Comparison of ENCODE assay signal across 8 cellular contexts in genomic region chrX:41009816-41010187, GRCh38.
DNase-seq lines count a peak whose midpoint lies in the region; ATAC-seq and TF ChIP-seq lines count a peak whose summit lies in the region.
"Had no signal": no experiment of that assay in that cellular context is flagged by ENCODE, and none has a peak within 500 bp of the region (broad histone marks: within the 10 kb centered on the region; RNA-seq: fewer than 3 reads in every experiment).

No MANE protein-coding gene starts in this region.

- in situ Hi-C loops in IMR-90 (cut with MboI; ENCODE audit: low sequenced_read_pairs) = no loop called here

- no peak for TF ChIP-seq POLR2A in IMR-90 (IDR thresholded peaks at IDR 0.05; ENCODE audit: low read depth, low read length)

- H2BK5ac ChIP-seq in IMR-90 (ENCODE audit: low read depth, low read length, poor library complexity, severe bottlenecking) = peak overlapping the region; percentile 43

- 0 out of 2 replicates have a peak, but pooled peaks cover 2% of the 10 kb centered on the region for H3K9me1 ChIP-seq in IMR-90 (ENCODE audit: insufficient read depth, low read length)

- peak overlapping the region; percentile 81 for H3K4ac ChIP-seq in IMR-90 (ENCODE audit: low read depth, low read length)

- peak overlapping the region; percentile 47 for H4K5ac ChIP-seq in IMR-90 (ENCODE audit: low read depth, low read length)

- peak overlapping the region; percentile 46; the same call in 1 of the 2 replicates for H2BK20ac ChIP-seq in IMR-90 (ENCODE audit: low read depth, low read length)

- no peak for TF ChIP-seq RAD21 in IMR-90 (IDR thresholded peaks at IDR 0.05; ENCODE audit: low read length)

- H3K27me3 ChIP-seq in IMR-90 (ENCODE audit: control insufficient read depth, insufficient read depth, low read length) (peaks cover 2% of the 10 kb centered on the region; the same call in 1 of the 2 replicates), iPS-20b (ENCODE audit: insufficient read depth, low read length) (no peaks in the 10 kb centered on the region)

- H4K8ac ChIP-seq in IMR-90 (ENCODE audit: low read depth in 2 of 2, low read length in 2 of 2) = peak overlapping the region; percentile 53 to 97

- peak overlapping the region; percentile 60; the same call in 1 of the 2 replicates for H2BK120ac ChIP-seq in IMR-90 (ENCODE audit: low read depth, low read length)

- dilution Hi-C loops in IMR-90 (cut with HindIII; ENCODE audit: low sequenced_read_pairs, unreplicated experiment) = no loop called here

- no peaks in the 10 kb centered on the region for H3K27me3 Mint-ChIP-seq in activated naive CD8-positive, alpha-beta T cell
- H3K27me3 Mint-ChIP-seq in stimulated activated naive CD8-positive, alpha-beta T cell treated with anti-CD3 and anti-CD28 coated beads, Interleukin-15, amount 100 ng/mL, for 72 hours = no peaks in the 10 kb centered on the region

- no peaks in the 10 kb centered on the region for H3K36me3 ChIP-seq in IMR-90 (ENCODE audit: control insufficient read depth, insufficient read depth, low read length)
- H3K36me3 ChIP-seq in iPS-20b (ENCODE audit: insufficient read depth, low read depth, low read length) = no peaks in the 10 kb centered on the region

- H3K27ac ChIP-seq in IMR-90 (ENCODE audit: insufficient read depth, low read length) (peak overlapping the region; percentile 68), iPS-20b (ENCODE audit: low read length) (peak overlapping the region; percentile 24)

- no TSS peak for BruUV-seq in IMR-90 (replicated peaks; lab: Mats Ljungman, UMichigan)

- H3K14ac ChIP-seq in IMR-90 (replicated peaks; ENCODE audit: low read depth, low read length) = peak overlapping the region; percentile 44

- no peaks in the 10 kb centered on the region for H3K36me3 Mint-ChIP-seq in activated naive CD8-positive, alpha-beta T cell

- H2AK5ac ChIP-seq in IMR-90 (ENCODE audit: low read depth, low read length) = 0 out of 2 replicates have a peak overlapping the region, but pooled peaks have one; percentile 30

- H3K4me3 Mint-ChIP-seq in activated naive CD8-positive, alpha-beta T cell = peak overlapping the region; percentile 59
- H3K4me3 Mint-ChIP-seq in stimulated activated naive CD8-positive, alpha-beta T cell treated with anti-CD3 and anti-CD28 coated beads, Interleukin-15, amount 100 ng/mL, for 72 hours = peak overlapping the region; percentile 68 to 72
- H3K4me3 Mint-ChIP-seq: neural crest cell had no signal

- H4K91ac ChIP-seq in IMR-90 (ENCODE audit: insufficient read depth, low read depth, low read length) = peak overlapping the region; percentile 81

- peak overlapping the region; percentile 18 for H3K4me2 ChIP-seq in IMR-90 (ENCODE audit: low read depth, low read length)

- intact Hi-C loops in IMR-90 (cut with micrococcal nuclease) = loop anchor here (1.0 kb wide), 1 partner anchor 77 kb away; no protein-coding TSS in a partner anchor

- H3K4me3 ChIP-seq in IMR-90 (ENCODE audit: insufficient read depth, low read depth, low read length) (no peak overlapping the region), iPS-20b (ENCODE audit: low read length) (no peak overlapping the region)

- CTCF ChIA-PET in IMR-90 (lab: Yijun Ruan, JAX) = interaction anchor here (0.7 kb wide), 1 partner anchor 326 kb away, joined by 8 read pairs; no protein-coding TSS in a partner anchor

- H3K27ac Mint-ChIP-seq in activated naive CD8-positive, alpha-beta T cell = peak overlapping the region; percentile 86
- H3K27ac Mint-ChIP-seq in stimulated activated naive CD8-positive, alpha-beta T cell treated with anti-CD3 and anti-CD28 coated beads, Interleukin-15, amount 100 ng/mL, for 72 hours = peak overlapping the region; percentile 78 to 96

- H3K9me3 Mint-ChIP-seq in activated naive CD8-positive, alpha-beta T cell (ENCODE audit: low read depth) = no peaks in the 10 kb centered on the region
- no peaks in the 10 kb centered on the region for H3K9me3 Mint-ChIP-seq in stimulated activated naive CD8-positive, alpha-beta T cell treated with anti-CD3 and anti-CD28 coated beads, Interleukin-15, amount 100 ng/mL, for 72 hours
- H3K9me3 Mint-ChIP-seq: neural crest cell had no signal

- H3K56ac ChIP-seq in IMR-90 (ENCODE audit: extremely low read depth, insufficient read depth, low read length) = no peak overlapping the region

- peak overlapping the region; percentile 18; the same call in 1 of the 2 replicates for H3K23ac ChIP-seq in IMR-90 (ENCODE audit: low read depth, low read length)

- H3K4me1 Mint-ChIP-seq in activated naive CD8-positive, alpha-beta T cell (ENCODE audit: low read depth) = peaks cover 21% of the 10 kb centered on the region
- H3K4me1 Mint-ChIP-seq in stimulated activated naive CD8-positive, alpha-beta T cell treated with anti-CD3 and anti-CD28 coated beads, Interleukin-15, amount 100 ng/mL, for 72 hours = peaks cover 21% of the 10 kb centered on the region

- H3K9ac ChIP-seq in IMR-90 (ENCODE audit: low read depth, low read length) (0 out of 2 replicates have a peak overlapping the region, but pooled peaks have one; percentile 11), iPS-20b (ENCODE audit: low read depth, low read length) (peak overlapping the region; percentile 11; the same call in 1 of the 2 replicates)

- no peaks in the 10 kb centered on the region for H3K79me1 ChIP-seq in IMR-90 (ENCODE audit: low read depth in 1 of 2, low read length in 2 of 2)

- H3K18ac ChIP-seq in IMR-90 (ENCODE audit: low read depth, low read length) = peak overlapping the region; percentile 48

- peaks cover 2% of the 10 kb centered on the region; the same call in 1 of the 2 replicates for H3K4me1 ChIP-seq in IMR-90 (ENCODE audit: control insufficient read depth, insufficient read depth, low read length)
- peaks cover 3% of the 10 kb centered on the region; the same call in 1 of the 2 replicates for H3K4me1 ChIP-seq in iPS-20b (ENCODE audit: insufficient read depth, low read length)

- H2AK9ac ChIP-seq in IMR-90 (replicated peaks; ENCODE audit: low read depth, low read length, poor library complexity) = peak overlapping the region; percentile 63

- H4K20me1 ChIP-seq in IMR-90 (ENCODE audit: insufficient read depth, low read length) = no peaks in the 10 kb centered on the region

- H3K9me3 ChIP-seq in IMR-90 (ENCODE audit: control insufficient read depth, insufficient read depth, low read length) = no peaks in the 10 kb centered on the region
- H3K9me3 ChIP-seq in iPS-20b (ENCODE audit: insufficient read depth, low read depth, low read length) = no peaks in the 10 kb centered on the region

- DNase-seq in IMR-90 (no peak), KG1 (lab: John Stamatoyannopoulos, UW) (no peak), NCI-H226 (no peak)
- DNase-seq in stimulated activated naive CD8-positive, alpha-beta T cell treated with anti-CD3 and anti-CD28 coated beads, Interleukin-15, amount 100 ng/mL, for 72 hours = no peak

- POLR2A ChIA-PET in IMR-90 (lab: Charles Lee; ENCODE audit: unreplicated experiment) = interaction anchor here (0.6 kb wide), 1 partner anchor 16 kb away, joined by 3 read pairs; no protein-coding TSS in a partner anchor

- TF ChIP-seq CTCF in IMR-90 (conservative IDR thresholded peaks at IDR 0.05; ENCODE audit: low read depth, low read length) = no peak

- no CpG with 5 or more reads among the region's 6 CpGs for WGBS in IMR-90 (ENCODE audit: extremely low coverage in 2 of 2, insufficient read length in 1 of 2), 2 experiments

- H2AFZ ChIP-seq in IMR-90 (replicated peaks; ENCODE audit: low read length, poor library complexity) = peak overlapping the region; percentile 90

- peak overlapping the region; percentile 53; the same call in 1 of the 3 replicates for H2BK15ac ChIP-seq in IMR-90 (ENCODE audit: low read depth, low read length)

- ATAC-seq in IMR-90 (ENCODE audit: low read depth) (no peak), GM18907 (IDR thresholded peaks at IDR 0.05; ENCODE audit: unreplicated experiment) (no peak)
- ATAC-seq in stimulated activated naive CD8-positive, alpha-beta T cell treated with anti-CD3 and anti-CD28 coated beads, Interleukin-15, amount 100 ng/mL, for 72 hours = peak; percentile 66

TF ChIP-seq in IMR-90, 13 proteins besides CTCF, POLR2A, EP300 and RAD21:
- TF ChIP-seq MAZ (IDR thresholded peaks at IDR 0.05; ENCODE audit: borderline replicate concordance, low read depth, low read length) (no peak), SMC3 (IDR thresholded peaks at IDR 0.05; ENCODE audit: low read depth, low read length) (no peak), RCOR1 (IDR thresholded peaks at IDR 0.05; ENCODE audit: insufficient replicate concordance, low read length) (no peak), MXI1 (IDR thresholded peaks at IDR 0.05; ENCODE audit: borderline replicate concordance, low read depth, low read length) (no peak), CHD1 (IDR thresholded peaks at IDR 0.05; ENCODE audit: low read depth, low read length) (no peak), NFE2L2 (IDR thresholded peaks at IDR 0.05; ENCODE audit: low read depth, low read length) (no peak), USF2 (IDR thresholded peaks at IDR 0.05; ENCODE audit: low read depth, low read length) (no peak)
